31 cellular contexts compared by ENCODE assay signal in genomic region chr13:46749951-46750350, GRCh38. TPM values are rescaled to one million over a fixed set of nuclear protein-coding genes. Genes with fewer than 3 reads are reported as not detected.
A peak's percentile ranks its signal among the peaks of the same experiment; 100 is the strongest.
DNase-seq lines count a peak whose midpoint lies in the region; ATAC-seq, FAIRE-seq and TF ChIP-seq lines count a peak whose summit lies in the region.
"Had no signal": no experiment of that assay in that cellular context is flagged by ENCODE, and none has a peak within 500 bp of the region (broad histone marks: within the 10 kb centered on the region; RNA-seq: fewer than 3 reads in every experiment).

No MANE protein-coding gene starts in this region.

- TF ChIP-seq POLR2A in GM12878 (IDR thresholded peaks at IDR 0.05; ENCODE audit: low read depth, low read length) = no peak

- H3K9ac ChIP-seq in GM23248 (no peak overlapping the region), GM12878 (ENCODE audit: control insufficient read depth, insufficient read depth, low read length) (no peak overlapping the region)
- H3K9ac ChIP-seq: KMS-11 had no signal

- H2AFZ ChIP-seq in GM23248 (no peak overlapping the region), GM12878 (ENCODE audit: control insufficient read depth, low read depth, low read length) (no peak overlapping the region)
- H2AFZ ChIP-seq: GM23338 had no signal

- H4K20me1 ChIP-seq in GM23248 (ENCODE audit: insufficient read depth) (no peaks in the 10 kb centered on the region), GM12878 (ENCODE audit: control insufficient read depth, insufficient read depth) (no peaks in the 10 kb centered on the region)

- H3K9me3 Mint-ChIP-seq in CD4-positive, alpha-beta T cell = no peaks in the 10 kb centered on the region
- H3K9me3 Mint-ChIP-seq in naive thymus-derived CD4-positive, alpha-beta T cell = no peaks in the 10 kb centered on the region
- H3K9me3 Mint-ChIP-seq in progenitor cell of endocrine pancreas (ENCODE audit: low read depth) = no peaks in the 10 kb centered on the region
- no peaks in the 10 kb centered on the region for H3K9me3 Mint-ChIP-seq in HFFc6
- H3K9me3 Mint-ChIP-seq: activated T-cell treated with anti-CD3 and anti-CD28 coated beads, Interleukin-2, amount 50 U/mL, for 4 hours; CD4-positive, CD25-positive, alpha-beta regulatory T cell; central memory CD8-positive, alpha-beta T cell; GM23338 had no signal

- no peaks in the 10 kb centered on the region for H3K9me2 ChIP-seq in GM23248 (ENCODE audit: insufficient read depth)

- H3K4me1 Mint-ChIP-seq in CD4-positive, alpha-beta T cell (ENCODE audit: low read depth) = peaks cover 32% of the 10 kb centered on the region
- peaks cover 10 to 47% (median 34%) of the 10 kb centered on the region in 7 donors for H3K4me1 Mint-ChIP-seq in naive thymus-derived CD4-positive, alpha-beta T cell
- H3K4me1 Mint-ChIP-seq in progenitor cell of endocrine pancreas (ENCODE audit: low read depth) = no peaks in the 10 kb centered on the region
- peaks cover 21% of the 10 kb centered on the region for H3K4me1 Mint-ChIP-seq in HFFc6 (ENCODE audit: low read depth)

- H3K9me3 ChIP-seq in CD4-positive, alpha-beta T cell (ENCODE audit: control insufficient read depth, low read length) = no peaks in the 10 kb centered on the region
- no peaks in the 10 kb centered on the region for H3K9me3 ChIP-seq in GM23248 (ENCODE audit: low read depth)
- H3K9me3 ChIP-seq in GM12878 (replicated peaks; ENCODE audit: control insufficient read depth, insufficient read depth, low read length) = no peaks in the 10 kb centered on the region
- H3K9me3 ChIP-seq in naive thymus-derived CD4-positive, alpha-beta T cell (ENCODE audit: control insufficient read depth in 2 of 3, low read length in 3 of 3) = no peaks in the 10 kb centered on the region
- H3K9me3 ChIP-seq in BE2C = no peaks in the 10 kb centered on the region; the same call in 1 of the 2 replicates
- H3K9me3 ChIP-seq: ovary, right atrium auricular region, thoracic aorta, vagina had no signal

- FAIRE-seq in GM12878 (lab: Jason Lieb, UNC) = no peak
- FAIRE-seq: HTR-8/SVneo, RCC 7860 had no signal

- no peak for ATAC-seq in CD4-positive, alpha-beta T cell (ENCODE audit: poor library complexity)
- no peak for ATAC-seq in GM12878
- ATAC-seq in naive thymus-derived CD4-positive, alpha-beta T cell = no peak
- no peak for ATAC-seq in GM21528 (IDR thresholded peaks at IDR 0.05; ENCODE audit: low FRiP score, unreplicated experiment)
- ATAC-seq: activated T-cell treated with anti-CD3 and anti-CD28 coated beads, Interleukin-2, amount 50 U/mL, for 4 hours; GM23338 had no signal

- RAD21 ChIA-PET in GM12878 (lab: Charles Lee; ENCODE audit: unreplicated experiment) = no interaction called here

- no peak overlapping the region for H3K4me2 ChIP-seq in GM23248 (ENCODE audit: unreplicated experiment)
- H3K4me2 ChIP-seq in GM12878 (ENCODE audit: control insufficient read depth, insufficient read depth) = no peak overlapping the region
- H3K4me2 ChIP-seq: GM23338, KMS-11 had no signal

- H3K79me2 ChIP-seq in GM23248 (ENCODE audit: insufficient read depth) (no peaks in the 10 kb centered on the region), GM12878 (ENCODE audit: control insufficient read depth, insufficient read depth, low read length) (no peaks in the 10 kb centered on the region)

- no peaks in the 10 kb centered on the region for H3K27me3 Mint-ChIP-seq in CD4-positive, alpha-beta T cell
- H3K27me3 Mint-ChIP-seq in naive thymus-derived CD4-positive, alpha-beta T cell = no peaks in the 10 kb centered on the region
- no peaks in the 10 kb centered on the region for H3K27me3 Mint-ChIP-seq in progenitor cell of endocrine pancreas
- peaks cover under 1% of the 10 kb centered on the region; the same call in 1 of the 2 replicates for H3K27me3 Mint-ChIP-seq in HFFc6 (ENCODE audit: insufficient read depth)
- H3K27me3 Mint-ChIP-seq: CD4-positive, CD25-positive, alpha-beta regulatory T cell; central memory CD8-positive, alpha-beta T cell had no signal

- POLR2A ChIA-PET in CD4-positive, alpha-beta T cell (lab: Charles Lee) = no interaction called here
- POLR2A ChIA-PET in GM12878 (lab: Charles Lee) = no interaction called here
- POLR2A ChIA-PET in naive thymus-derived CD4-positive, alpha-beta T cell (lab: Charles Lee) = no interaction called here

- H3K4me1 ChIP-seq in GM23248 (ENCODE audit: insufficient read depth) = peaks cover 23% of the 10 kb centered on the region; the same call in 1 of the 2 replicates
- peaks cover 2% of the 10 kb centered on the region; the same call in 1 of the 2 replicates for H3K4me1 ChIP-seq in GM12878 (ENCODE audit: control insufficient read depth, insufficient read depth, low read length)
- peaks cover 11 to 13% of the 10 kb centered on the region in 2 donors for H3K4me1 ChIP-seq in naive thymus-derived CD4-positive, alpha-beta T cell (ENCODE audit: control insufficient read depth in 2 of 2, insufficient read depth in 2 of 2, low read length in 2 of 2)
- H3K4me1 ChIP-seq in BE2C = peaks cover 10% of the 10 kb centered on the region
- H3K4me1 ChIP-seq: right atrium auricular region, vagina had no signal

- intact Hi-C loops in CD4-positive, alpha-beta T cell (cut with DNase I, micrococcal nuclease) = no loop called here
- intact Hi-C loops in GM12878 (cut with micrococcal nuclease; ENCODE audit: unreplicated experiment) = no loop called here
- intact Hi-C loops in naive thymus-derived CD4-positive, alpha-beta T cell (cut with micrococcal nuclease) = loop anchor here in 1 of 2 donors (5.0 kb wide), 1 partner anchor 83 kb away; no protein-coding TSS in a partner anchor

- peaks cover 42% of the 10 kb centered on the region for H3K36me3 Mint-ChIP-seq in CD4-positive, alpha-beta T cell (ENCODE audit: low read depth)
- peaks cover 0 to 45% (median 8%) of the 10 kb centered on the region in 5 donors for H3K36me3 Mint-ChIP-seq in naive thymus-derived CD4-positive, alpha-beta T cell
- peaks cover 26% of the 10 kb centered on the region for H3K36me3 Mint-ChIP-seq in progenitor cell of endocrine pancreas (ENCODE audit: insufficient read depth)
- H3K36me3 Mint-ChIP-seq in HFFc6 (ENCODE audit: low read depth) = peaks cover 39% of the 10 kb centered on the region

- SMC1A ChIA-PET in GM12878 (lab: Charles Lee; ENCODE audit: uncharacterized antibody, unreplicated experiment) = interaction anchor here (1.0 to 1.3 kb wide), 6 partner anchors 10 to 208 kb away, joined by 3 to 5 read pairs (median 3); no protein-coding TSS in a partner anchor

- no peak overlapping the region for H3K4me3 ChIP-seq in GM23248
- H3K4me3 ChIP-seq in GM12878 = no peak overlapping the region
- H3K4me3 ChIP-seq in naive thymus-derived CD4-positive, alpha-beta T cell (ENCODE audit: low read length) = no peak overlapping the region
- H3K4me3 ChIP-seq in BE2C (ENCODE audit: low read depth, low read length) = no peak overlapping the region
- H3K4me3 ChIP-seq: GM23338, ovary, right atrium auricular region, SK-N-MC, thoracic aorta, vagina had no signal

- no peak for TF ChIP-seq EP300 in GM12878 (IDR thresholded peaks at IDR 0.05; ENCODE audit: borderline replicate concordance in 1 of 2, control insufficient read depth in 1 of 2, low read depth in 2 of 2, low read length in 2 of 2)

- CTCF ChIA-PET in CD4-positive, alpha-beta T cell (lab: Charles Lee) = interaction anchor here (0.6 kb wide), 1 partner anchor 1538 kb away, joined by 3 read pairs; no protein-coding TSS in a partner anchor
- CTCF ChIA-PET in GM12878 (lab: Yijun Ruan, JAX) = interaction anchor here (0.9 kb wide), 1 partner anchor 16 kb away, joined by 4 read pairs; no protein-coding TSS in a partner anchor
- CTCF ChIA-PET in naive thymus-derived CD4-positive, alpha-beta T cell (lab: Charles Lee) = interaction anchor here (0.8 kb wide), 1 partner anchor 16 kb away, joined by 3 read pairs; no protein-coding TSS in a partner anchor

- peak overlapping the region; percentile 37 for H3K27ac Mint-ChIP-seq in CD4-positive, alpha-beta T cell
- peak overlapping the region in 6 of 9 donors; percentile 41 to 73 (median 51) for H3K27ac Mint-ChIP-seq in naive thymus-derived CD4-positive, alpha-beta T cell
- H3K27ac Mint-ChIP-seq in progenitor cell of endocrine pancreas = no peak overlapping the region
- no peak overlapping the region for H3K27ac Mint-ChIP-seq in HFFc6

- no TSS peak for BruUV-seq in GM12878 (replicated peaks; lab: Mats Ljungman, UMichigan)

- in situ Hi-C loops in GM23248 (cut with MboI) = no loop called here
- in situ Hi-C loops in GM12878 (cut with MboI) = no loop called here

- TF ChIP-seq CTCF in CD4-positive, alpha-beta T cell (IDR thresholded peaks at IDR 0.05) = no peak
- no peak for TF ChIP-seq CTCF in GM12878 (IDR thresholded peaks at IDR 0.05 in 2 of 3, conservative IDR thresholded peaks at IDR 0.05 in 1 of 3; ENCODE audit: control insufficient read depth in 2 of 3, extremely low read depth in 1 of 3, insufficient read depth in 1 of 3, low read depth in 3 of 3, low read length in 3 of 3)
- TF ChIP-seq CTCF in progenitor cell of endocrine pancreas (IDR thresholded peaks at IDR 0.05; ENCODE audit: unreplicated experiment) = no peak
- no peak for TF ChIP-seq CTCF in HFFc6 (IDR thresholded peaks at IDR 0.05)
- no peak for TF ChIP-seq CTCF in BE2C (IDR thresholded peaks at IDR 0.05; ENCODE audit: low read depth, low read length)

- H3F3A ChIP-seq in GM23248 (ENCODE audit: insufficient read depth) = peaks cover 6% of the 10 kb centered on the region; the same call in 1 of the 2 replicates

- H3K27me3 ChIP-seq in CD4-positive, alpha-beta T cell (ENCODE audit: control insufficient read depth, insufficient read depth, low read length) = no peaks in the 10 kb centered on the region
- H3K27me3 ChIP-seq in GM23248 (replicated peaks; ENCODE audit: insufficient read depth) (no peaks in the 10 kb centered on the region), GM12878 (replicated peaks in 1 of 2; ENCODE audit: control insufficient read depth in 2 of 2, insufficient read depth in 2 of 2, low read length in 1 of 2) (no peaks in the 10 kb centered on the region), BE2C (no peaks in the 10 kb centered on the region)
- H3K27me3 ChIP-seq in naive thymus-derived CD4-positive, alpha-beta T cell (ENCODE audit: control insufficient read depth in 2 of 2, insufficient read depth in 2 of 2, low read length in 2 of 2) = no peaks in the 10 kb centered on the region
- H3K27me3 ChIP-seq: ovary, right atrium auricular region, vagina had no signal

- H3K36me3 ChIP-seq in GM23248 (ENCODE audit: low read depth) = 0 out of 2 replicates have a peak, but pooled peaks cover under 1% of the 10 kb centered on the region
- H3K36me3 ChIP-seq in GM12878 (ENCODE audit: control insufficient read depth in 2 of 2, insufficient read depth in 2 of 2, low read length in 1 of 2) = peaks cover 8 to 37% of the 10 kb centered on the region in 2 experiments
- H3K36me3 ChIP-seq in naive thymus-derived CD4-positive, alpha-beta T cell (ENCODE audit: control insufficient read depth in 2 of 3, insufficient read depth in 3 of 3, low read length in 3 of 3) = peaks cover 0 to 10% (median 0%) of the 10 kb centered on the region in 3 experiments
- H3K36me3 ChIP-seq in BE2C = peaks cover 60% of the 10 kb centered on the region
- H3K36me3 ChIP-seq: ovary had no signal

- H3K4me3 Mint-ChIP-seq in CD4-positive, alpha-beta T cell = no peak overlapping the region
- no peak overlapping the region for H3K4me3 Mint-ChIP-seq in naive thymus-derived CD4-positive, alpha-beta T cell
- H3K4me3 Mint-ChIP-seq in progenitor cell of endocrine pancreas (ENCODE audit: low read depth) = no peak overlapping the region
- no peak overlapping the region for H3K4me3 Mint-ChIP-seq in HFFc6
- H3K4me3 Mint-ChIP-seq: activated T-cell treated with anti-CD3 and anti-CD28 coated beads, Interleukin-2, amount 50 U/mL, for 4 hours; CD4-positive, CD25-positive, alpha-beta regulatory T cell; central memory CD8-positive, alpha-beta T cell; GM23338 had no signal

- no peak for TF ChIP-seq RAD21 in GM12878 (IDR thresholded peaks at IDR 0.05; ENCODE audit: insufficient read depth, low read depth, low read length)

- no peak for DNase-seq in CD4-positive, alpha-beta T cell
- peak; percentile 40 for DNase-seq in GM23248
- no peak for DNase-seq in GM12878 (ENCODE audit: low read depth, low spot score)
- no peak for DNase-seq in naive thymus-derived CD4-positive, alpha-beta T cell
- no peak for DNase-seq in progenitor cell of endocrine pancreas (ENCODE audit: low spot score, unreplicated experiment)
- no peak for DNase-seq in HFFc6
- DNase-seq in BE2C = no peak
- DNase-seq: activated CD8-positive, alpha-beta memory T cell treated with anti-CD3 and anti-CD28 coated beads for 24 hours; activated naive CD4-positive, alpha-beta T cell; activated T-cell treated with anti-CD3 and anti-CD28 coated beads, Interleukin-2, amount 50 U/mL, for 4 hours; amygdala; CD4-positive, CD25-positive, alpha-beta regulatory T cell; DMS153; GF-D8; mammary epithelial cell; NCI-H1694; NCI-H510A treated with DMSO at 0.1 percent for 48 hours; ovary; stimulated activated CD4-positive, alpha-beta T cell treated with anti-CD3 and anti-CD28 coated beads, Interleukin-4, amount 100 ng/mL, for 1 hour; stimulated activated naive CD4-positive, alpha-beta T cell; T-helper 2 cell had no signal

- no peak overlapping the region for H3K27ac ChIP-seq in CD4-positive, alpha-beta T cell (ENCODE audit: low read depth, low read length)
- H3K27ac ChIP-seq in GM23248 (no peak overlapping the region; the same call in 1 of the 2 replicates), GM12878 (ENCODE audit: control insufficient read depth, insufficient read depth) (no peak overlapping the region)
- H3K27ac ChIP-seq in naive thymus-derived CD4-positive, alpha-beta T cell (ENCODE audit: low read depth, low read length) = no peak overlapping the region
- H3K27ac ChIP-seq: KMS-11, ovary, right atrium auricular region, SK-N-MC, vagina had no signal

- 32 to 50% methylated on average over 2 of the region's 2 CpGs for WGBS in GM23248 (ENCODE audit: low coverage in 1 of 2, low lambda C conversion rate in 2 of 2, missing lambda C conversion rate in 2 of 2), 2 experiments
- 100% methylated on average over 2 of the region's 2 CpGs for WGBS in GM12878 (ENCODE audit: insufficient coverage, insufficient replicate concordance, low lambda C conversion rate, missing lambda C conversion rate)

RNA-seq across cellular contexts. Expression of gene ESD, which starts 47.0 kb away (rescaled TPM):
- total RNA-seq in CD4-positive, alpha-beta T cell = 10 to 100 TPM; 30.8 to 34.1 TPM
- total RNA-seq in GM23248 (2014; rRNA removed; shearing (Covaris generic)) = 97.9 and 111 TPM in 2 replicates
- polyA plus RNA-seq in GM23248 (2016; fragmentation: Nextera tagmentation; extraction: Ambion mirVana) (191 and 194 TPM in 2 replicates), GM12878 (2011; rRNA removed) (135 and 181 TPM in 2 replicates), GM12878 (2014; fragmentation: Illumina TruSeq; extraction: Trizol) (211 and 284 TPM in 2 replicates), GM12878 (2014; fragmentation: Nextera tagmentation; extraction: Ambion mirVana) (100 to 1,000 TPM; 298 to 387 TPM), GM12878 (2014; rRNA removed) (122 and 139 TPM in 2 replicates), GM12878 (2016; fragmentation: Nextera tagmentation; extraction: Ambion mirVana) (100 to 1,000 TPM; 220 to 227 TPM)
- total RNA-seq in GM12878 (2013; cell fraction: nucleolus; rRNA removed) = 36.4 and 41.2 TPM in 2 replicates
- total RNA-seq in GM12878 (2014; rRNA removed) (142 and 149 TPM in 2 replicates), GM12878 (2014; rRNA removed; fragmentation: Illumina TruSeq; extraction: Trizol) (179 and 182 TPM in 2 replicates), GM12878 (2021) (105 and 112 TPM in 2 replicates), progenitor cell of endocrine pancreas (96.9 and 98.5 TPM in 2 replicates)
- 93.7 TPM for polyA plus RNA-seq in GM12878 (2011; ENCODE audit: low read depth)
- 64.0 and 68.1 TPM in 2 replicates for polyA plus RNA-seq in GM12878 (2011; cell fraction: cytosol; rRNA removed)
- 46.6 and 48.1 TPM in 2 replicates for polyA plus RNA-seq in GM12878 (2011; cell fraction: nucleus; rRNA removed)
- 90.0 and 114 TPM in 2 replicates for polyA plus RNA-seq in GM12878 (2012)
- 60.5 and 67.9 TPM in 2 replicates for polyA minus RNA-seq in GM12878 (2011; rRNA and poly(A)+ RNA removed)
- polyA minus RNA-seq in GM12878 (2011; cell fraction: cytosol; rRNA and poly(A)+ RNA removed) = 19.2 and 34.4 TPM in 2 replicates
- polyA minus RNA-seq in GM12878 (2011; cell fraction: nucleus; rRNA and poly(A)+ RNA removed) = 20.2 and 25.4 TPM in 2 replicates
- total RNA-seq in naive thymus-derived CD4-positive, alpha-beta T cell = 10 to 100 TPM; 35.3 to 80.1 (median 57.0) TPM
- polyA plus RNA-seq in naive thymus-derived CD4-positive, alpha-beta T cell = 100 to 1,000 TPM; 167 to 182 TPM
- 100 to 1,000 TPM in 5 of 6 experiments, 10 to 100 TPM in 1; 97.7 to 116 (median 104) TPM for total RNA-seq in HFFc6 (2021; fragmentation: NEBNext Ultra II Directional; extraction: Animal tissue kit (Norgen Biotek cat#: 25700))
- polyA plus RNA-seq in BE2C (2012; ENCODE audit: insufficient read depth, insufficient read length, low read depth) = 101 TPM

Comparison
In these comparisons a context has a peak if more than half of its experiments do, and no peak if none do; other contexts are left out.
1. H3K27ac Mint-ChIP-seq: peak in CD4-positive, alpha-beta T cell (single experiment) and naive thymus-derived CD4-positive, alpha-beta T cell (6 of 9); none in progenitor cell of endocrine pancreas (single experiment) and HFFc6 (single experiment).